Comparison of ENCODE assay signal across 9 cellular contexts in genomic region chrX:11100281-11101035, GRCh38. TPM values are rescaled to one million over a fixed set of nuclear protein-coding genes. Genes with fewer than 3 reads are reported as not detected.
DNase-seq lines count a peak whose midpoint lies in the region; ATAC-seq and TF ChIP-seq lines count a peak whose summit lies in the region.
"Had no signal": no experiment of that assay in that cellular context is flagged by ENCODE, and none has a peak within 500 bp of the region (broad histone marks: within the 10 kb centered on the region; RNA-seq: fewer than 3 reads in every experiment).

No MANE protein-coding gene starts in this region.

- H3K27me3 ChIP-seq in HUES48 (ENCODE audit: control insufficient read depth, insufficient read depth, low read length): no peaks in the 10 kb centered on the region
- H3K27me3 ChIP-seq in sigmoid colon: no peaks in the 10 kb centered on the region

- TF ChIP-seq POLR2A in sigmoid colon (IDR thresholded peaks at IDR 0.05): no peak

- H3K36me3 ChIP-seq in HUES48 (ENCODE audit: control insufficient read depth, insufficient read depth, low read length) (no peaks in the 10 kb centered on the region), sigmoid colon (no peaks in the 10 kb centered on the region)

- H3K4me1 Mint-ChIP-seq in activated naive CD4-positive, alpha-beta T cell treated with anti-CD3 and anti-CD28 coated beads for 36 hours (ENCODE audit: low read depth): peaks cover 2% of the 10 kb centered on the region

- no peak for ATAC-seq in activated naive CD4-positive, alpha-beta T cell treated with anti-CD3 and anti-CD28 coated beads, Interleukin-2, amount 50 U/mL, for 72 hours

- H3K4me3 ChIP-seq in HUES48 (ENCODE audit: low read depth, low read length) (no peak overlapping the region), sigmoid colon (no peak overlapping the region)

- H3K9me3 Mint-ChIP-seq in activated naive CD4-positive, alpha-beta T cell treated with anti-CD3 and anti-CD28 coated beads for 36 hours: no peaks in the 10 kb centered on the region
- H3K9me3 Mint-ChIP-seq in activated naive CD4-positive, alpha-beta T cell treated with anti-CD3 and anti-CD28 coated beads, Interleukin-2, amount 50 U/mL, for 72 hours: no peaks in the 10 kb centered on the region

- TF ChIP-seq CTCF in C4-2B (conservative IDR thresholded peaks at IDR 0.05) (peak; percentile 70), sigmoid colon (IDR thresholded peaks at IDR 0.05) (peak; percentile 18 to 46 (median 30))

- no peak overlapping the region for H3K9ac ChIP-seq in HUES48 (ENCODE audit: low read depth, low read length)

- no peak overlapping the region for H3K27ac Mint-ChIP-seq in activated naive CD4-positive, alpha-beta T cell treated with anti-CD3 and anti-CD28 coated beads for 36 hours
- no peak overlapping the region for H3K27ac Mint-ChIP-seq in activated naive CD4-positive, alpha-beta T cell treated with anti-CD3 and anti-CD28 coated beads, Interleukin-2, amount 50 U/mL, for 72 hours

- in situ Hi-C loops in SK-MEL-5 (cut with HindIII; ENCODE audit: low pct_unique_long_range_greater_than_20kb, low sequenced_read_pairs): no loop called here

- H3K4me1 ChIP-seq in HUES48 (ENCODE audit: control insufficient read depth, insufficient read depth, low read length): peaks cover 20% of the 10 kb centered on the region
- peaks cover 0 to 12% (median 0%) of the 10 kb centered on the region in 4 donors for H3K4me1 ChIP-seq in sigmoid colon

- H3K4me3 Mint-ChIP-seq in activated naive CD4-positive, alpha-beta T cell treated with anti-CD3 and anti-CD28 coated beads for 36 hours: no peak overlapping the region

- CTCF ChIA-PET in activated naive CD4-positive, alpha-beta T cell treated with anti-CD3 and anti-CD28 coated beads for 36 hours (lab: Charles Lee): no interaction called here

- no peaks in the 10 kb centered on the region for H3K27me3 Mint-ChIP-seq in activated naive CD4-positive, alpha-beta T cell treated with anti-CD3 and anti-CD28 coated beads for 36 hours (ENCODE audit: low read depth)

- TF ChIP-seq EP300 in sigmoid colon (IDR thresholded peaks at IDR 0.05): no peak

- peak; percentile 52 for DNase-seq in SK-MEL-5 (ENCODE audit: low read depth, low spot score)
- peak; percentile 20 for DNase-seq in glomerular endothelial cell (ENCODE audit: extremely low read depth, low read depth, low spot score)
- DNase-seq in sigmoid colon: peak; percentile 74
- no peak for DNase-seq in activated naive CD4-positive, alpha-beta T cell (lab: John Stamatoyannopoulos, UW)
- no peak for DNase-seq in activated naive CD4-positive, alpha-beta T cell treated with anti-CD3 and anti-CD28 coated beads for 36 hours
- DNase-seq in activated naive CD4-positive, alpha-beta T cell treated with anti-CD3 and anti-CD28 coated beads, Interleukin-2, amount 50 U/mL, for 72 hours (ENCODE audit: low spot score in 2 of 2): no peak

- 18 to 51% methylated on average over 10 of the region's 10 CpGs for WGBS in sigmoid colon, 2 donors

- intact Hi-C loops in sigmoid colon (cut with DNase I): loop anchor here (2.0 to 5.0 kb wide), 3 partner anchors 373 to 912 kb away; no protein-coding TSS in a partner anchor
- intact Hi-C loops in activated naive CD4-positive, alpha-beta T cell treated with anti-CD3 and anti-CD28 coated beads for 36 hours (cut with micrococcal nuclease): no loop called here

- H3K27ac ChIP-seq in C4-2B (peak overlapping the region; percentile 32), HUES48 (ENCODE audit: low read depth, low read length) (peak overlapping the region; percentile 23), sigmoid colon (peak overlapping the region; percentile 66 to 73 (median 70))
- H3K27ac ChIP-seq: HL-60 had no signal

- H3K36me3 Mint-ChIP-seq in activated naive CD4-positive, alpha-beta T cell treated with anti-CD3 and anti-CD28 coated beads for 36 hours (ENCODE audit: low read depth): peaks cover 4% of the 10 kb centered on the region
- no peaks in the 10 kb centered on the region for H3K36me3 Mint-ChIP-seq in activated naive CD4-positive, alpha-beta T cell treated with anti-CD3 and anti-CD28 coated beads, Interleukin-2, amount 50 U/mL, for 72 hours

- no peaks in the 10 kb centered on the region for H3K9me3 ChIP-seq in HUES48 (ENCODE audit: control insufficient read depth, insufficient read depth, low read length)
- no peaks in the 10 kb centered on the region for H3K9me3 ChIP-seq in sigmoid colon

RNA-seq across cellular contexts. Expression of gene HCCS, which starts 10.7 kb away (rescaled TPM):
- 28.6 and 32.5 TPM in 2 replicates for total RNA-seq in SK-MEL-5 (2014; rRNA removed; shearing (Covaris generic))
- polyA plus RNA-seq in SK-MEL-5 (2015; cell fraction: cytosol; rRNA removed): 35.2 and 37.0 TPM in 2 replicates
- polyA plus RNA-seq in SK-MEL-5 (2015; cell fraction: nucleus; rRNA removed): 17.6 and 18.4 TPM in 2 replicates
- total RNA-seq in glomerular endothelial cell: 11.5 and 24.4 TPM in 2 replicates
- total RNA-seq in sigmoid colon: 10 to 100 TPM; 13.3 to 20.7 (median 16.1) TPM
- 10 to 100 TPM; 29.1 to 59.6 (median 34.8) TPM for polyA plus RNA-seq in sigmoid colon
- total RNA-seq in activated naive CD4-positive, alpha-beta T cell treated with anti-CD3 and anti-CD28 coated beads for 36 hours: 10 to 100 TPM; 19.2 to 19.5 TPM
- 10 to 100 TPM; 22.3 to 25.1 TPM for total RNA-seq in activated naive CD4-positive, alpha-beta T cell treated with anti-CD3 and anti-CD28 coated beads, Interleukin-2, amount 50 U/mL, for 72 hours

Comparison
In these comparisons a context has a peak if more than half of its experiments do, and no peak if none do; other contexts are left out.
1. DNase-seq: peak in SK-MEL-5 (single experiment), glomerular endothelial cell (single experiment) and sigmoid colon (single experiment); none in activated naive CD4-positive, alpha-beta T cell (0 of 4), activated naive CD4-positive, alpha-beta T cell treated with anti-CD3 and anti-CD28 coated beads for 36 hours (single experiment) and activated naive CD4-positive, alpha-beta T cell treated with anti-CD3 and anti-CD28 coated beads, Interleukin-2, amount 50 U/mL, for 72 hours (0 of 2).
2. Peak in every context shown above with its lines, with median percentiles within 50 percentile points of each other: H3K27ac ChIP-seq.